In the genomic region with DNA sequence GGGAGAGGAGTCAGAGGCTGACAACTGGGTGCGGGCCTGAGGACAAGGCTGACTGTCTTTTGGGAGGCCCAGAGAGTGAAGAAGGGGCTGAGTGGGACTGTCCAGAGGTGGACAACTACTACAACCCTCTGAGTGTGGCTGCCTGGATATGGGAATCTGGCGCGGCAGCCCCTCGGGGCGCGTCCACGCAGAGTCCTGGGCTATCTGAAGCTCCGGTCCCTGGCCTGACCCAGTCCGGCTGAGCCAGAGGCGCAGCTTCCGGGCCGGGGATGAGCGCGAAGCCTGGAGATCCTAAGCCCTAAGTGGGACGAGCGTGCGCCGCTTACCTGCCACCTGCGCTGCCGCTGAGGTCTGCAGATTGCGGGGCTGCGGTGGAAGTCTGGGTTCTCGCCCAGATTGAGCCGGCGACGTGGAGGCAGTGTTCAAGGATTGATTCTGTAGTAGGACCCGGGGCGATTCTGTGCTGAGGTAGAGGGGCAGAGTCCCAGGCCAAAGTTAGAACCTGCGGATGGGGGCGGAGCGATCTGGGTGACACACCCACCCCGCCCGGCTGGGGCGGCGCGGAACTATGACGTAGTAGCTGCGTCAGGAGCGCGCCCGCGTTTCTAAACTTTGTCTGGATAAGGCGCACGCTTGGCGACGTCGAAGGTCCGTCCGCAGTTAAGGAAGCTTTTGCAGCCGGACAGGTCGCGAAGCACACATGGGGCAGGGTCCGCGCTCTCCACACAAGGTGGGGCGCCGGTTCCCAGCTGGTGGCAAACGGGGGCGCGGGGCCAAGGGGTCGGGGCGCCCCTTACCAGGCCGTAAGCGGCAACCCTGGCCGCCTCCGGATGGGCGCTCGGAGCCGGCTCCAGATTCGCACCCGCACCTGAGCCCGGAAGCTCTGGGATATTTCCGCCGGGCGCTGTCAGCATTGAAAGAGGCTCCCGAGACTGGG, we compare ENCODE assay signal across 8 cellular contexts. TPM values are rescaled to one million over a fixed set of nuclear protein-coding genes. Genes with fewer than 3 reads are reported as not detected.
DNase-seq lines count a peak whose midpoint lies in the region; ATAC-seq and TF ChIP-seq lines count a peak whose summit lies in the region.

A gene (minus strand): TSS at position 526 of the 937 bp plus-strand sequence. CDS start 674 bp downstream, outside the sequence.
A gene with protein sequence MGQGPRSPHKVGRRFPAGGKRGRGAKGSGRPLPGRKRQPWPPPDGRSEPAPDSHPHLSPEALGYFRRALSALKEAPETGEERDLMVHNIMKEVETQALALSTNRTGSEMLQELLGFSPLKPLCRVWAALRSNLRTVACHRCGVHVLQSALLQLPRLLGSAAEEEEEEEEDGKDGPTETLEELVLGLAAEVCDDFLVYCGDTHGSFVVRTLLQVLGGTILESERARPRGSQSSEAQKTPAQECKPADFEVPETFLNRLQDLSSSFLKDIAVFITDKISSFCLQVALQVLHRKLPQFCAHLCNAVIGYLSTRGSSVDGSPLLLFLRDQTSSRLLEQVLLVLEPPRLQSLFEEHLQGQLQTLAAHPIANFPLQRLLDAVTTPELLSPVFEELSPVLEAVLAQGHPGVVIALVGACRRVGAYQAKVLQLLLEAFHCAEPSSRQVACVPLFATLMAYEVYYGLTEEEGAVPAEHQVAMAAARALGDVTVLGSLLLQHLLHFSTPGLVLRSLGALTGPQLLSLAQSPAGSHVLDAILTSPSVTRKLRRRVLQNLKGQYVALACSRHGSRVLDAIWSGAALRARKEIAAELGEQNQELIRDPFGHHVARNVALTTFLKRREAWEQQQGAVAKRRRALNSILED (plus strand): TSS at position 596 of the 937 bp plus-strand sequence. CDS start 105 bp downstream, at position 701.

- H3K9me3 Mint-ChIP-seq in neural progenitor cell: no peaks in the 10 kb centered on the region

- peak; percentile 57 for ATAC-seq in GM21737 (IDR thresholded peaks at IDR 0.05; ENCODE audit: unreplicated experiment)

- peak; percentile 77 to 80 for DNase-seq in SHP77 (lab: John Stamatoyannopoulos, UW)
- DNase-seq in activated gamma-delta T cell treated with Interleukin-2 at 50 U/mL for 16 hours: peak; percentile 90
- DNase-seq in fibroblast of villous mesenchyme (ENCODE audit: low read depth): peak; percentile 92
- peak; percentile 96 for DNase-seq in neural progenitor cell (ENCODE audit: low spot score)

- H3K4me1 ChIP-seq in DOHH2 (ENCODE audit: control insufficient read depth, low read length) (peaks cover 32% of the 10 kb centered on the region), neural progenitor cell (peaks cover 16% of the 10 kb centered on the region), stomach smooth muscle (ENCODE audit: control insufficient read depth, insufficient read depth, low read length) (peaks cover 30% of the 10 kb centered on the region)

- H3K9me3 ChIP-seq in DOHH2 (ENCODE audit: control insufficient read depth, insufficient read depth, low read length) (no peaks in the 10 kb centered on the region), KOPT-K1 (ENCODE audit: insufficient read depth, low read length, poor library complexity, severe bottlenecking) (no peaks in the 10 kb centered on the region), neural progenitor cell (ENCODE audit: low read depth) (no peaks in the 10 kb centered on the region), stomach smooth muscle (ENCODE audit: control insufficient read depth in 2 of 2, low read length in 2 of 2) (no peaks in the 10 kb centered on the region)

- 0 out of 2 replicates have a peak, but pooled peaks cover 3% of the 10 kb centered on the region for H3F3A ChIP-seq in DOHH2 (ENCODE audit: control insufficient read depth, insufficient read depth)
- H3F3A ChIP-seq in neural progenitor cell (ENCODE audit: low read depth): peaks cover 12% of the 10 kb centered on the region

- no peaks in the 10 kb centered on the region for H3K9me2 ChIP-seq in DOHH2 (replicated peaks; ENCODE audit: control insufficient read depth, low read length)

- H3K79me2 ChIP-seq in DOHH2 (ENCODE audit: control insufficient read depth, low read length): peaks cover 34% of the 10 kb centered on the region
- peaks cover 17% of the 10 kb centered on the region for H3K79me2 ChIP-seq in neural progenitor cell (ENCODE audit: low read depth)

- H3K27me3 ChIP-seq in DOHH2 (ENCODE audit: control insufficient read depth, low read length) (no peaks in the 10 kb centered on the region), neural progenitor cell (no peaks in the 10 kb centered on the region), stomach smooth muscle (ENCODE audit: control insufficient read depth in 1 of 2, insufficient read depth in 2 of 2, low read length in 2 of 2) (no peaks in the 10 kb centered on the region)

- no peak for TF ChIP-seq CTCF in DOHH2 (IDR thresholded peaks at IDR 0.05; ENCODE audit: low read depth, low read length, poor library complexity, severe bottlenecking)
- no peak for TF ChIP-seq CTCF in fibroblast of villous mesenchyme (IDR thresholded peaks at IDR 0.05; ENCODE audit: insufficient read depth, low read depth, low read length)
- no peak for TF ChIP-seq CTCF in neural progenitor cell (IDR thresholded peaks at IDR 0.05)

- peak within 1 kb of the TSS; percentile 83 for H3K9ac ChIP-seq in neural progenitor cell
- peak within 1 kb of the TSS; percentile 83 to 86 for H3K9ac ChIP-seq in stomach smooth muscle (ENCODE audit: low read length in 2 of 2)

- H3K27me3 Mint-ChIP-seq in neural progenitor cell (ENCODE audit: insufficient read depth, low read depth): peaks cover 4% of the 10 kb centered on the region

- peak within 1 kb of the TSS; percentile 31; the same call in 1 of the 2 replicates for H3K27ac ChIP-seq in DOHH2 (ENCODE audit: low read depth, low read length)
- peak within 1 kb of the TSS; percentile 57 for H3K27ac ChIP-seq in KOPT-K1 (ENCODE audit: low read depth, low read length, poor library complexity, severe bottlenecking)
- H3K27ac ChIP-seq in neural progenitor cell: peak within 1 kb of the TSS; percentile 30
- H3K27ac ChIP-seq in stomach smooth muscle (ENCODE audit: low read length): peak within 1 kb of the TSS; percentile 60

- peak within 1 kb of the TSS; percentile 94 for H3K4me3 Mint-ChIP-seq in neural progenitor cell

- H3K4me3 ChIP-seq in DOHH2 (ENCODE audit: low read length) (peak within 1 kb of the TSS; percentile 87), fibroblast of villous mesenchyme (ENCODE audit: low read depth, low read length) (peak within 1 kb of the TSS; percentile 96), neural progenitor cell (peak within 1 kb of the TSS; percentile 91), stomach smooth muscle (ENCODE audit: low read length in 2 of 2) (peak within 1 kb of the TSS; percentile 88 to 99)

- peaks cover 16% of the 10 kb centered on the region for H3K36me3 Mint-ChIP-seq in neural progenitor cell

- H3K27ac Mint-ChIP-seq in neural progenitor cell: peak within 1 kb of the TSS; percentile 67

- peak within 1 kb of the TSS; percentile 96 for H2AFZ ChIP-seq in neural progenitor cell (replicated peaks)

- H4K20me1 ChIP-seq in DOHH2 (ENCODE audit: control insufficient read depth, insufficient read depth, low read depth, low read length) (no peaks in the 10 kb centered on the region; the same call in 1 of the 2 replicates), neural progenitor cell (ENCODE audit: low read depth) (no peaks in the 10 kb centered on the region)

- H3K36me3 ChIP-seq in DOHH2 (ENCODE audit: control insufficient read depth, low read length) (peaks cover 57% of the 10 kb centered on the region), KOPT-K1 (ENCODE audit: insufficient read depth, low read length) (peaks cover 46% of the 10 kb centered on the region), neural progenitor cell (no peaks in the 10 kb centered on the region), stomach smooth muscle (ENCODE audit: control insufficient read depth in 2 of 2, insufficient read depth in 2 of 2, low read length in 2 of 2) (peaks cover 37 to 40% of the 10 kb centered on the region in 2 donors)

- H3K4me1 Mint-ChIP-seq in neural progenitor cell: peaks cover 25% of the 10 kb centered on the region

- peak within 1 kb of the TSS; percentile 72 for H3K4me2 ChIP-seq in DOHH2 (ENCODE audit: low read length)
- H3K4me2 ChIP-seq in neural progenitor cell: peak within 1 kb of the TSS; percentile 86

RNA-seq across cellular contexts. Expression of the first gene that starts in this region (rescaled TPM):
- total RNA-seq in fibroblast of villous mesenchyme: 8.7 and 13.8 TPM in 2 replicates
- total RNA-seq in neural progenitor cell (ENCODE audit: low replicate concordance): 19.7 and 27.4 TPM in 2 replicates

RNA-seq across cellular contexts. Expression of the second gene that starts in this region (rescaled TPM):
- 24.5 and 29.4 TPM in 2 replicates for total RNA-seq in fibroblast of villous mesenchyme
- total RNA-seq in neural progenitor cell (ENCODE audit: low replicate concordance): 14.8 and 24.7 TPM in 2 replicates

Comparison
In these comparisons a context has a peak if more than half of its experiments do, and no peak if none do; other contexts are left out.
1. Peak in every context shown above with its lines: DNase-seq, ATAC-seq, H3K4me3 ChIP-seq and H3K27ac ChIP-seq.